ENCODE assay signal across 8 cellular contexts in genomic region chr12:98399532-98399931, GRCh38.
DNase-seq lines count a peak whose midpoint lies in the region; ATAC-seq lines count a peak whose summit lies in the region.

No MANE protein-coding gene starts in this region.

- H3K9me3 Mint-ChIP-seq in T-cell, result no peaks in the 10 kb centered on the region
- no peaks in the 10 kb centered on the region for H3K9me3 Mint-ChIP-seq in activated naive CD8-positive, alpha-beta T cell treated with anti-CD3 and anti-CD28 coated beads, Interleukin-2, amount 10 ng/mL, durations not matched to agents 7 days and 5 days

- H3K4me3 Mint-ChIP-seq in T-cell, result peak overlapping the region in 2 of 3 donors; percentile 3 to 53
- H3K4me3 Mint-ChIP-seq in activated naive CD8-positive, alpha-beta T cell treated with anti-CD3 and anti-CD28 coated beads, Interleukin-2, amount 10 ng/mL, durations not matched to agents 7 days and 5 days, result peak overlapping the region; percentile 63

- intact Hi-C loops in left ventricle myocardium superior (cut with micrococcal nuclease), result loop anchor here (5.0 kb wide), 1 partner anchor 1252 kb away; no protein-coding TSS in a partner anchor

- no peaks in the 10 kb centered on the region for H3K36me3 Mint-ChIP-seq in T-cell
- no peaks in the 10 kb centered on the region for H3K36me3 Mint-ChIP-seq in activated naive CD8-positive, alpha-beta T cell treated with anti-CD3 and anti-CD28 coated beads, Interleukin-2, amount 10 ng/mL, durations not matched to agents 7 days and 5 days

- CTCF ChIA-PET in T-cell (lab: Charles Lee), result interaction anchor here (0.8 to 1.1 kb wide), 3 partner anchors 28 to 1251 kb away, joined by 3 to 4 read pairs (median 3); no protein-coding TSS in a partner anchor

- peaks cover 16 to 28% (median 24%) of the 10 kb centered on the region in 3 donors for H3K4me1 Mint-ChIP-seq in T-cell
- peaks cover 29% of the 10 kb centered on the region for H3K4me1 Mint-ChIP-seq in activated naive CD8-positive, alpha-beta T cell treated with anti-CD3 and anti-CD28 coated beads, Interleukin-2, amount 10 ng/mL, durations not matched to agents 7 days and 5 days

- DNase-seq in NK-92 treated with Interleukin-12 subunit alpha and Interleukin-12 subunit beta, amount 100 ng/mL, for 24 hours (lab: John Stamatoyannopoulos, UW), result peak; percentile 62
- no peak for DNase-seq in NK-92 (lab: John Stamatoyannopoulos, UW; ENCODE audit: unreplicated experiment)
- DNase-seq in T-cell, result peak in 31 of 34 experiments; percentile 2 to 56 (median 22)
- DNase-seq in activated naive CD8-positive, alpha-beta T cell treated with anti-CD3 and anti-CD28 coated beads, Interleukin-2, amount 10 ng/mL, durations not matched to agents 7 days and 5 days, result peak; percentile 48
- DNase-seq in mucosa of gallbladder (ENCODE audit: low spot score), result peak; percentile 27
- no peak for DNase-seq in NCI-H2029 treated with DMSO at 0.1 percent for 48 hours (lab: John Stamatoyannopoulos, UW)
- DNase-seq in left ventricle myocardium superior, result no peak

- peak; percentile 39 for ATAC-seq in HG03460 (IDR thresholded peaks at IDR 0.05; ENCODE audit: unreplicated experiment)
- ATAC-seq in T-cell (replicated peaks in 1 of 4), result peak; percentile 53 to 84 (median 75)
- ATAC-seq in activated naive CD8-positive, alpha-beta T cell treated with anti-CD3 and anti-CD28 coated beads, Interleukin-2, amount 10 ng/mL, durations not matched to agents 7 days and 5 days (ENCODE audit: low read depth), result peak; percentile 81
- ATAC-seq in left ventricle myocardium superior, result no peak

- H3K27me3 Mint-ChIP-seq in T-cell, result no peaks in the 10 kb centered on the region
- H3K27me3 Mint-ChIP-seq in activated naive CD8-positive, alpha-beta T cell treated with anti-CD3 and anti-CD28 coated beads, Interleukin-2, amount 10 ng/mL, durations not matched to agents 7 days and 5 days, result no peaks in the 10 kb centered on the region

- peak overlapping the region; percentile 79 for H3K27ac Mint-ChIP-seq in T-cell
- H3K27ac Mint-ChIP-seq in activated naive CD8-positive, alpha-beta T cell treated with anti-CD3 and anti-CD28 coated beads, Interleukin-2, amount 10 ng/mL, durations not matched to agents 7 days and 5 days, result peak overlapping the region; percentile 33

- POLR2A ChIA-PET in T-cell (lab: Charles Lee), result no interaction called here
- POLR2A ChIA-PET in activated naive CD8-positive, alpha-beta T cell treated with anti-CD3 and anti-CD28 coated beads, Interleukin-2, amount 10 ng/mL, durations not matched to agents 7 days and 5 days (lab: Charles Lee), result interaction anchor here (2.3 kb wide), 1 partner anchor 117 kb away, joined by 8 read pairs; the partner anchor contains the start of gene TMPO

Comparison
In these comparisons a context has a peak if more than half of its experiments do, and no peak if none do; other contexts are left out.
1. DNase-seq: peak in NK-92 treated with Interleukin-12 subunit alpha and Interleukin-12 subunit beta, amount 100 ng/mL, for 24 hours (single experiment), T-cell (31 of 34), activated naive CD8-positive, alpha-beta T cell treated with anti-CD3 and anti-CD28 coated beads, Interleukin-2, amount 10 ng/mL, durations not matched to agents 7 days and 5 days (single experiment) and mucosa of gallbladder (single experiment); none in NK-92 (single experiment), NCI-H2029 treated with DMSO at 0.1 percent for 48 hours (single experiment) and left ventricle myocardium superior (single experiment).